ENCODE assay signal across 13 cellular contexts in genomic region chr16:89368604-89369249, GRCh38.
DNase-seq lines count a peak whose midpoint lies in the region; ATAC-seq and TF ChIP-seq lines count a peak whose summit lies in the region.
"Had no signal": no experiment of that assay in that cellular context is flagged by ENCODE, and none has a peak within 500 bp of the region (broad histone marks: within the 10 kb centered on the region; RNA-seq: fewer than 3 reads in every experiment).

No MANE protein-coding gene starts in this region.

- H3K9ac ChIP-seq in skeletal muscle tissue (ENCODE audit: low read depth in 1 of 3, low read length in 3 of 3) = peak overlapping the region in 2 of 3 donors; percentile 15 to 45

- H3K4me3 Mint-ChIP-seq in T-helper 2 cell treated with Interferon-gamma antibody and Interleukin-4, amounts not matched to agents 5 μg/mL and 100 μg/mL, for 36 hours = no peak overlapping the region
- H3K4me3 Mint-ChIP-seq in activated CD8-positive, alpha-beta T cell treated with anti-CD3 and anti-CD28 coated beads for 36 hours = no peak overlapping the region
- H3K4me3 Mint-ChIP-seq in glutamatergic neuron (ENCODE audit: unreplicated experiment) = no peak overlapping the region

- CTCF ChIA-PET in activated CD8-positive, alpha-beta T cell treated with anti-CD3 and anti-CD28 coated beads for 36 hours (lab: Charles Lee) = no interaction called here

- H3K27me3 Mint-ChIP-seq in T-helper 2 cell treated with Interferon-gamma antibody and Interleukin-4, amounts not matched to agents 5 μg/mL and 100 μg/mL, for 36 hours (ENCODE audit: low read depth) = no peaks in the 10 kb centered on the region
- H3K27me3 Mint-ChIP-seq in activated CD8-positive, alpha-beta T cell treated with anti-CD3 and anti-CD28 coated beads for 36 hours = no peaks in the 10 kb centered on the region
- H3K27me3 Mint-ChIP-seq in glutamatergic neuron (ENCODE audit: unreplicated experiment) = peaks cover 29% of the 10 kb centered on the region
- H3K27me3 Mint-ChIP-seq: IgD-negative memory B cell had no signal

- H3K4me3 ChIP-seq in skeletal muscle tissue (ENCODE audit: low read length in 3 of 3) (peak overlapping the region in 1 of 3 donors; percentile 13), MG63 (no peak overlapping the region)

- POLR2A ChIA-PET in activated CD8-positive, alpha-beta T cell treated with anti-CD3 and anti-CD28 coated beads for 36 hours (lab: Charles Lee) = interaction anchor here (0.7 to 0.8 kb wide), 2 partner anchors 15 to 54 kb away, joined by 3 read pairs; no protein-coding TSS in a partner anchor

- DNase-seq in T-helper 2 cell treated with Interferon-gamma antibody and Interleukin-4, amounts not matched to agents 5 μg/mL and 100 μg/mL, for 36 hours (ENCODE audit: low spot score) = no peak
- no peak for DNase-seq in T-helper 2 cell
- DNase-seq in activated CD8-positive, alpha-beta T cell treated with anti-CD3 and anti-CD28 coated beads for 36 hours = no peak
- no peak for DNase-seq in glutamatergic neuron
- no peak for DNase-seq in MG63
- DNase-seq in NCI-H2029 (lab: John Stamatoyannopoulos, UW) = no peak
- no peak for DNase-seq in NCI-H345 treated with DMSO at 0.1 percent for 48 hours (lab: John Stamatoyannopoulos, UW; ENCODE audit: unreplicated experiment)
- DNase-seq: islet precursor cell, NCI-H1092 treated with DMSO at 0.1 percent for 48 hours, NCI-H226 had no signal

- no peaks in the 10 kb centered on the region for H3K27me3 ChIP-seq in skeletal muscle tissue (ENCODE audit: control insufficient read depth in 3 of 3, insufficient read depth in 3 of 3, low read length in 3 of 3)
- no peaks in the 10 kb centered on the region for H3K27me3 ChIP-seq in MG63

- H3K4me1 ChIP-seq in skeletal muscle tissue (ENCODE audit: control insufficient read depth in 3 of 3, insufficient read depth in 3 of 3, low read length in 3 of 3) = peaks cover 50 to 86% (median 71%) of the 10 kb centered on the region in 3 donors

- no peak for ATAC-seq in activated CD8-positive, alpha-beta T cell treated with anti-CD3 and anti-CD28 coated beads for 36 hours

- intact Hi-C loops in activated CD8-positive, alpha-beta T cell treated with anti-CD3 and anti-CD28 coated beads for 36 hours (cut with micrococcal nuclease) = no loop called here

- H3K36me3 Mint-ChIP-seq in T-helper 2 cell treated with Interferon-gamma antibody and Interleukin-4, amounts not matched to agents 5 μg/mL and 100 μg/mL, for 36 hours (ENCODE audit: low read depth) = peaks cover 20% of the 10 kb centered on the region
- peaks cover 25% of the 10 kb centered on the region for H3K36me3 Mint-ChIP-seq in activated CD8-positive, alpha-beta T cell treated with anti-CD3 and anti-CD28 coated beads for 36 hours (ENCODE audit: low read depth)
- H3K36me3 Mint-ChIP-seq in glutamatergic neuron (ENCODE audit: unreplicated experiment) = no peaks in the 10 kb centered on the region
- H3K36me3 Mint-ChIP-seq: IgD-negative memory B cell had no signal

- no peak for TF ChIP-seq CTCF in activated CD8-positive, alpha-beta T cell treated with anti-CD3 and anti-CD28 coated beads for 36 hours (IDR thresholded peaks at IDR 0.05)
- TF ChIP-seq CTCF in glutamatergic neuron (IDR thresholded peaks at IDR 0.05; ENCODE audit: partially characterized antibody, unreplicated experiment) = no peak

- peaks cover 53% of the 10 kb centered on the region for H3K4me1 Mint-ChIP-seq in T-helper 2 cell treated with Interferon-gamma antibody and Interleukin-4, amounts not matched to agents 5 μg/mL and 100 μg/mL, for 36 hours (ENCODE audit: low read depth)
- peaks cover 85% of the 10 kb centered on the region for H3K4me1 Mint-ChIP-seq in activated CD8-positive, alpha-beta T cell treated with anti-CD3 and anti-CD28 coated beads for 36 hours (ENCODE audit: low read depth)
- H3K4me1 Mint-ChIP-seq in glutamatergic neuron (ENCODE audit: low read depth, unreplicated experiment) = peaks cover 72% of the 10 kb centered on the region

- H3K36me3 ChIP-seq in skeletal muscle tissue (ENCODE audit: control insufficient read depth in 3 of 3, insufficient read depth in 3 of 3, low read length in 3 of 3) (peaks cover 0 to 4% (median 0%) of the 10 kb centered on the region in 3 donors), MG63 (no peaks in the 10 kb centered on the region; the same call in none of the 2 replicates)

- peak overlapping the region; percentile 75 for H3K27ac Mint-ChIP-seq in T-helper 2 cell treated with Interferon-gamma antibody and Interleukin-4, amounts not matched to agents 5 μg/mL and 100 μg/mL, for 36 hours
- peak overlapping the region; percentile 57 for H3K27ac Mint-ChIP-seq in activated CD8-positive, alpha-beta T cell treated with anti-CD3 and anti-CD28 coated beads for 36 hours
- H3K27ac Mint-ChIP-seq in glutamatergic neuron (ENCODE audit: unreplicated experiment) = peak overlapping the region; percentile 79

- H3K9me3 ChIP-seq in skeletal muscle tissue (ENCODE audit: control insufficient read depth in 3 of 3, low read length in 3 of 3) (no peaks in the 10 kb centered on the region), MG63 (no peaks in the 10 kb centered on the region)

- no peaks in the 10 kb centered on the region for H3K9me3 Mint-ChIP-seq in T-helper 2 cell treated with Interferon-gamma antibody and Interleukin-4, amounts not matched to agents 5 μg/mL and 100 μg/mL, for 36 hours
- no peaks in the 10 kb centered on the region for H3K9me3 Mint-ChIP-seq in activated CD8-positive, alpha-beta T cell treated with anti-CD3 and anti-CD28 coated beads for 36 hours
- peaks cover 33% of the 10 kb centered on the region for H3K9me3 Mint-ChIP-seq in glutamatergic neuron (ENCODE audit: unreplicated experiment)
- H3K9me3 Mint-ChIP-seq: IgD-negative memory B cell had no signal

- H3K27ac ChIP-seq in skeletal muscle tissue (ENCODE audit: low read depth, low read length) = peak overlapping the region; percentile 1
- H3K27ac ChIP-seq: 22Rv1 had no signal
